ENCODE assay signal across 25 cellular contexts in genomic region chr19:30703645-30704044, GRCh38.
"Had no signal": no experiment of that assay in that cellular context is flagged by ENCODE, and none has a peak within 500 bp of the region (broad histone marks: within the 10 kb centered on the region; RNA-seq: fewer than 3 reads in every experiment).

No MANE protein-coding gene starts in this region.

- H3K36me3 ChIP-seq: MG63, Peyer's patch, WERI-Rb-1 had no signal

- H3K27me3 ChIP-seq: Peyer's patch had no signal

- DNase-seq: activated CD4-positive, alpha-beta T cell treated with anti-CD3 and anti-CD28 coated beads, Interleukin-2, amount 10 ng/mL, durations not matched to agents 24 days and 14 days; activated CD4-positive, alpha-beta T cell treated with anti-CD3 and anti-CD28 coated beads, Interleukin-2, amount 50 U/mL, for 4 hours; activated CD8-positive, alpha-beta T cell treated with anti-CD3 and anti-CD28 coated beads for 36 hours; activated naive CD4-positive, alpha-beta T cell treated with anti-CD3 and anti-CD28 coated beads, Interleukin-2, amount 10 ng/mL, durations not matched to agents 7 days and 5 days; activated naive CD8-positive, alpha-beta T cell treated with anti-CD3 and anti-CD28 coated beads, Interleukin-2, amount 50 U/mL, for 24 hours; activated T-cell treated with anti-CD3 and anti-CD28 coated beads, Interleukin-2, amount 50 U/mL, for 24 hours; anterior cingulate cortex; central memory CD4-positive, alpha-beta T cell; Kasumi-1; MG63; MV-4-11; NCI-H1092; NCI-H1436 treated with DMSO at 0.1 percent for 48 hours; NCI-H1694 treated with DMSO at 0.1 percent for 48 hours; NCI-H2029; NCI-H345; NCI-H524 treated with DMSO at 0.1 percent for 48 hours; NK-92 treated with Interleukin-12 subunit alpha and Interleukin-12 subunit beta, amount 100 ng/mL, for 24 hours; PC-3; Peyer's patch; Right ventricle myocardium superior; SW 1271; T-helper 1 cell; T1000; WERI-Rb-1 had no signal

- H3K4me3 ChIP-seq: MG63, Peyer's patch had no signal

- H3K9me3 ChIP-seq: MG63, Peyer's patch had no signal

- H3K27ac ChIP-seq: Peyer's patch, WERI-Rb-1 had no signal

- ATAC-seq: activated CD8-positive, alpha-beta T cell treated with anti-CD3 and anti-CD28 coated beads for 36 hours; activated naive CD8-positive, alpha-beta T cell treated with anti-CD3 and anti-CD28 coated beads, Interleukin-2, amount 50 U/mL, for 24 hours; PC-3 had no signal
